9 cellular contexts compared by ENCODE assay signal in genomic region chr3:64290161-64290560, GRCh38.
"Had no signal": no experiment of that assay in that cellular context is flagged by ENCODE, and none has a peak within 500 bp of the region (broad histone marks: within the 10 kb centered on the region; RNA-seq: fewer than 3 reads in every experiment).

No MANE protein-coding gene starts in this region.

- H3K27me3 ChIP-seq: heart left ventricle, right atrium auricular region had no signal

- DNase-seq: effector memory CD8-positive, alpha-beta T cell; heart left ventricle; hippocampal formation; kidney glomerular epithelial cell; natural killer cell; posterior cingulate gyrus; small intestine; stimulated activated CD4-positive, alpha-beta T cell treated with anti-CD3 and anti-CD28 coated beads, Interleukin-2, amount 100 ng/mL, for 48 hours had no signal

- H3K9me3 ChIP-seq: heart left ventricle, right atrium auricular region had no signal

- H3K36me3 ChIP-seq: heart left ventricle, right atrium auricular region had no signal

- ATAC-seq: effector memory CD8-positive, alpha-beta T cell; natural killer cell had no signal

- H3K4me3 ChIP-seq: heart left ventricle, right atrium auricular region had no signal

- H3K4me1 ChIP-seq: right atrium auricular region had no signal
